ENCODE assay signal across 8 cellular contexts in the genomic region with DNA sequence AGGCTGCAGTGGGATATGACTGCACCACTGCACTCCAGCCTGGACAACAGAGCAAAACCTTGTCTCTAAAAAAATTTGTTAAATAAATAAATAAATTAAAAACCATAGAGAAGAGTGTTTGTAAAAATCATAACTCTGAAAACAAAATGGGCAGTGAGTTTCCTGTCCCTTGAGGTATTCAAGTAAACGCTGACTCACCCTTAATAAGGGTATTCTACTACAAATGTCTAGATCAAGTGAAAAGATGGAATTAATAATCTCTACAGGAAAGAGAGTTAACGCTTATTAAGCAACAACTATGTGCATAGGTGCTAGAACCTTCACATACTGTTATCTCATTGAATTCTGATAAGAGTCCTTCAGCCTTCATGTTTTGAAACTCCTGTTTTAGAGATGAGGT.
"Had no signal": no experiment of that assay in that cellular context is flagged by ENCODE, and none has a peak within 500 bp of the region (broad histone marks: within the 10 kb centered on the region; RNA-seq: fewer than 3 reads in every experiment).

No MANE protein-coding gene starts in this region.

- H3K4me3 ChIP-seq: GM23338 had no signal

- DNase-seq: H9, HCEC 1CT, HFFc6, KG1 had no signal

- ATAC-seq: GM23338 had no signal

- H3K27ac ChIP-seq: HL-60 had no signal

- H2AFZ ChIP-seq: GM23338 had no signal

- H3K4me2 ChIP-seq: GM23338 had no signal

- FAIRE-seq: H1, H54 had no signal
